Comparison of ENCODE assay signal across 2 cellular contexts in genomic region chr12:65557425-65558167, GRCh38.
TF ChIP-seq lines count a peak whose summit lies in the region.

No MANE protein-coding gene starts in this region.

TF ChIP-seq in GM23338, 12 proteins besides CTCF, POLR2A, EP300 and RAD21:
- no peak for TF ChIP-seq POLR2AphosphoS5 (IDR thresholded peaks at IDR 0.05; ENCODE audit: low read depth)
- no peak for TF ChIP-seq EZH2phosphoT487 (IDR thresholded peaks at IDR 0.05; ENCODE audit: unreplicated experiment)
- TF ChIP-seq EZH2 (IDR thresholded peaks at IDR 0.05; ENCODE audit: low read depth, unreplicated experiment) = no peak
- TF ChIP-seq ZNF462 (CRISPR knock-in tag; IDR thresholded peaks at IDR 0.05) = no peak
- no peak for TF ChIP-seq JUNB (IDR thresholded peaks at IDR 0.05; ENCODE audit: unreplicated experiment)
- TF ChIP-seq REST (IDR thresholded peaks at IDR 0.05; ENCODE audit: unreplicated experiment) = no peak
- TF ChIP-seq ZNF114 (CRISPR knock-in tag; IDR thresholded peaks at IDR 0.05) = no peak
- no peak for TF ChIP-seq NANOG (IDR thresholded peaks at IDR 0.05; ENCODE audit: borderline replicate concordance)
- TF ChIP-seq STAT1 (IDR thresholded peaks at IDR 0.05; ENCODE audit: unreplicated experiment) = no peak
- TF ChIP-seq ZNF331 (CRISPR knock-in tag; IDR thresholded peaks at IDR 0.05; ENCODE audit: low read depth) = no peak
- TF ChIP-seq CREB1 (CRISPR knock-in tag; IDR thresholded peaks at IDR 0.05; ENCODE audit: low read depth) = no peak
- no peak for TF ChIP-seq ETS1 (IDR thresholded peaks at IDR 0.05)
TF ChIP-seq in GM23338: peak in this region for 0.

TF ChIP-seq in K562, 482 proteins besides CTCF, POLR2A, EP300 and RAD21:
- TF ChIP-seq NR2C2 (CRISPR knock-in tag; IDR thresholded peaks at IDR 0.05) = no peak
- TF ChIP-seq NR2C2 (tag; IDR thresholded peaks at IDR 0.05) = no peak
- no peak for TF ChIP-seq MXI1 (IDR thresholded peaks at IDR 0.05; ENCODE audit: low read depth, low read length)
- no peak for TF ChIP-seq FOXJ3 (CRISPR knock-in tag; IDR thresholded peaks at IDR 0.05)
- no peak for TF ChIP-seq PHB2 (IDR thresholded peaks at IDR 0.05; ENCODE audit: low read depth)
- no peak for TF ChIP-seq KHSRP (IDR thresholded peaks at IDR 0.05)
- peak; percentile 48; the same call in 1 of the 2 replicates for TF ChIP-seq ATF7 (IDR thresholded peaks at IDR 0.05)
- peak in 1 of 2 experiments; percentile 80; a peak in 1 of 4 replicates for TF ChIP-seq SRF (CRISPR knock-in tag; IDR thresholded peaks at IDR 0.05)
- TF ChIP-seq SMAD4 (CRISPR knock-in tag; conservative IDR thresholded peaks at IDR 0.05) = 0 out of 2 replicates have a peak, but pooled peaks have one; percentile 29
- TF ChIP-seq RFX1 (IDR thresholded peaks at IDR 0.05) = peak; percentile 51
- TF ChIP-seq U2AF1 (optimal IDR thresholded peaks at IDR 0.05; ENCODE audit: low read depth, low read length) = no peak
- TF ChIP-seq ZBTB5 (IDR thresholded peaks at IDR 0.05) = peak; percentile 72
- peak; percentile 64 for TF ChIP-seq CC2D1A (IDR thresholded peaks at IDR 0.05)
- TF ChIP-seq HBP1 (CRISPR knock-in tag; IDR thresholded peaks at IDR 0.05) = no peak
- TF ChIP-seq STAT5A (IDR thresholded peaks at IDR 0.05; ENCODE audit: borderline replicate concordance, low read length) = peak; percentile 77
- no peak for TF ChIP-seq BHLHE40 (IDR thresholded peaks at IDR 0.05; ENCODE audit: low read length)
- no peak for TF ChIP-seq TBP (optimal IDR thresholded peaks at IDR 0.05; ENCODE audit: low read depth, low read length)
- peak; percentile 15; the same call in 1 of the 2 replicates for TF ChIP-seq TEAD4 (IDR thresholded peaks at IDR 0.05; ENCODE audit: low read length)
- TF ChIP-seq TEAD4 (CRISPR knock-in tag; IDR thresholded peaks at IDR 0.05; ENCODE audit: borderline replicate concordance) = no peak
- peak; percentile 57; the same call in 1 of the 2 replicates for TF ChIP-seq HES1 (IDR thresholded peaks at IDR 0.05; ENCODE audit: low read depth)
- peak; percentile 35; the same call in 1 of the 2 replicates for TF ChIP-seq ARID1B (IDR thresholded peaks at IDR 0.05)
- no peak for TF ChIP-seq HOMEZ (CRISPR knock-in tag; IDR thresholded peaks at IDR 0.05)
- peak; percentile 84 for TF ChIP-seq SOX6 (IDR thresholded peaks at IDR 0.05)
- 0 out of 4 replicates have a peak, but pooled peaks of 1 of the 2 experiments have one; percentile 26 for TF ChIP-seq TRIM24 (IDR thresholded peaks at IDR 0.05)
- no peak for TF ChIP-seq HEY1 (CRISPR knock-in tag; IDR thresholded peaks at IDR 0.05; ENCODE audit: borderline replicate concordance)
- TF ChIP-seq CBFA2T3 (IDR thresholded peaks at IDR 0.05) = peak; percentile 47; the same call in 1 of the 2 replicates
